Comparison of ENCODE assay signal across 21 cellular contexts in genomic region chr13:108302279-108302678, GRCh38. TPM values are rescaled to one million over a fixed set of nuclear protein-coding genes. Genes with fewer than 3 reads are reported as not detected.
DNase-seq lines count a peak whose midpoint lies in the region; ATAC-seq, FAIRE-seq and TF ChIP-seq lines count a peak whose summit lies in the region.
"Had no signal": no experiment of that assay in that cellular context is flagged by ENCODE, and none has a peak within 500 bp of the region (broad histone marks: within the 10 kb centered on the region; RNA-seq: fewer than 3 reads in every experiment).

No MANE protein-coding gene starts in this region.

- H2BK15ac ChIP-seq in H1 (ENCODE audit: low read length): no peak overlapping the region

- no peak overlapping the region for H3K14ac ChIP-seq in H1 (ENCODE audit: insufficient read length)

- no peaks in the 10 kb centered on the region for H3K9me3 ChIP-seq in H1 (ENCODE audit: insufficient read depth in 2 of 2, low read depth in 1 of 2, low read length in 1 of 2)
- no peaks in the 10 kb centered on the region for H3K9me3 ChIP-seq in ovary
- H3K9me3 ChIP-seq: SJCRH30 had no signal

- no peaks in the 10 kb centered on the region for H4K20me1 ChIP-seq in H1 (replicated peaks in 1 of 2; ENCODE audit: control insufficient read depth in 1 of 2, insufficient read depth in 2 of 2, low read length in 2 of 2)

- no peak overlapping the region for H4K5ac ChIP-seq in H1 (ENCODE audit: insufficient read length, low read depth, low read length)

- H3K9me3 Mint-ChIP-seq in CD14-positive monocyte: peaks cover 0 to 6% (median 0%) of the 10 kb centered on the region in 7 donors

- no peak overlapping the region for H4K8ac ChIP-seq in H1 (ENCODE audit: extremely low read depth, insufficient read depth, low read length)

- H3K4me1 ChIP-seq in H1 (replicated peaks in 1 of 4; ENCODE audit: control insufficient read depth in 3 of 4, insufficient read depth in 4 of 4, low read length in 3 of 4): no peaks in the 10 kb centered on the region
- H3K4me1 ChIP-seq in ovary (ENCODE audit: insufficient read depth): no peaks in the 10 kb centered on the region
- H3K4me1 ChIP-seq: SJCRH30 had no signal

- H3K4me2 ChIP-seq in H1 (ENCODE audit: insufficient read depth in 1 of 2, low read depth in 2 of 2, low read length in 2 of 2): no peak overlapping the region
- H3K4me2 ChIP-seq: KMS-11 had no signal

- H3K4ac ChIP-seq in H1 (replicated peaks; ENCODE audit: insufficient read length, low read depth, low read length): no peak overlapping the region

- H2BK12ac ChIP-seq in H1 (ENCODE audit: low read depth, low read length): no peak overlapping the region

- peaks cover 7% of the 10 kb centered on the region for H3K4me1 Mint-ChIP-seq in CD14-positive monocyte

- H2AK5ac ChIP-seq in H1 (ENCODE audit: low read depth, low read length): no peak overlapping the region

- TF ChIP-seq CTCF in CD14-positive monocyte (IDR thresholded peaks at IDR 0.05) (no peak), RWPE1 (conservative IDR thresholded peaks at IDR 0.05; ENCODE audit: low read depth) (no peak), H1 (IDR thresholded peaks at IDR 0.05; ENCODE audit: control extremely low read depth in 1 of 3, insufficient read depth in 1 of 3, low read depth in 1 of 3, low read length in 3 of 3) (no peak), ovary (IDR thresholded peaks at IDR 0.05) (no peak)

- H4K91ac ChIP-seq in H1 (replicated peaks; ENCODE audit: insufficient read length, low read length): no peak overlapping the region

- H3K4me3 ChIP-seq in H1 (ENCODE audit: extremely low read depth in 1 of 4, insufficient read depth in 2 of 4, low read depth in 3 of 4, low read length in 4 of 4) (no peak overlapping the region), ovary (no peak overlapping the region)
- H3K4me3 ChIP-seq: SJCRH30 had no signal

- intact Hi-C loops in CD14-positive monocyte (cut with micrococcal nuclease) (no loop called here), ovary (cut with DNase I) (no loop called here)

- WGBS in H1 (ENCODE audit: extremely low coverage in 1 of 2, insufficient coverage in 1 of 2, insufficient read length in 1 of 2, insufficient replicate concordance in 2 of 2, low coverage in 1 of 2, low lambda C conversion rate in 2 of 2, missing lambda C conversion rate in 1 of 2), 2 experiments: 85% methylated on average over 1 of the region's 1 CpG; no CpG with 5 or more reads in 1 of the 2 experiments
- 32 to 57% (median 41%) methylated on average over 1 of the region's 1 CpG for WGBS in ovary, 3 donors

- no peaks in the 10 kb centered on the region for H3K36me3 ChIP-seq in H1 (ENCODE audit: control insufficient read depth in 2 of 4, insufficient read depth in 4 of 4, low read length in 3 of 4)
- no peaks in the 10 kb centered on the region for H3K36me3 ChIP-seq in ovary
- H3K36me3 ChIP-seq: SJCRH30 had no signal

- no peak for TF ChIP-seq RAD21 in H1 (IDR thresholded peaks at IDR 0.05 in 1 of 2, conservative IDR thresholded peaks at IDR 0.05 in 1 of 2; ENCODE audit: low read depth in 2 of 2, low read length in 2 of 2)

- H2AFZ ChIP-seq in H1 (ENCODE audit: low read length): peak overlapping the region; percentile 53; the same call in 1 of the 2 replicates

- no peak for TF ChIP-seq POLR2A in H1 (IDR thresholded peaks at IDR 0.05; ENCODE audit: control extremely low read depth in 1 of 2, low read depth in 2 of 2, low read length in 2 of 2)
- TF ChIP-seq POLR2A in ovary (IDR thresholded peaks at IDR 0.05): no peak

- no peak overlapping the region for H3K56ac ChIP-seq in H1 (replicated peaks; ENCODE audit: insufficient read length, low read depth, low read length)

- no peaks in the 10 kb centered on the region for H3K79me2 ChIP-seq in H1 (ENCODE audit: control insufficient read depth in 1 of 2, insufficient read depth in 2 of 2, low read length in 2 of 2)

- TF ChIP-seq EP300 in H1 (IDR thresholded peaks at IDR 0.05; ENCODE audit: borderline replicate concordance in 1 of 2, low read depth in 2 of 2, low read length in 2 of 2) (no peak), ovary (IDR thresholded peaks at IDR 0.05) (no peak)

- H3K27ac ChIP-seq in RWPE1 (no peak overlapping the region), H1 (ENCODE audit: low read depth, low read length) (no peak overlapping the region), ovary (no peak overlapping the region)
- H3K27ac ChIP-seq: KMS-11, SJCRH30 had no signal

- no peaks in the 10 kb centered on the region for H3K79me1 ChIP-seq in H1 (ENCODE audit: low read depth, low read length)

- DNase-seq in CD14-positive monocyte (ENCODE audit: low spot score): no peak
- DNase-seq in RWPE1 (ENCODE audit: low spot score): peak; percentile 48
- no peak for DNase-seq in H1 (ENCODE audit: low read depth in 1 of 2, low spot score in 2 of 2)
- DNase-seq in kidney tubule cell (ENCODE audit: low spot score): peak; percentile 53
- no peak for DNase-seq in A172 (ENCODE audit: low spot score)
- DNase-seq in SIG-M5 (lab: John Stamatoyannopoulos, UW): no peak
- DNase-seq in ovary: no peak
- DNase-seq: C1 segment of cervical spinal cord; DMS 273 treated with DMSO at 0.1 percent for 48 hours; GOT3; NCI-H1048; NCI-H1694; NCI-H2107; NCI-H345; NCI-H69; NK-92 treated with Interleukin-12 subunit alpha and Interleukin-12 subunit beta, amount 100 ng/mL, for 24 hours; SJCRH30 had no signal

- H3K23me2 ChIP-seq in H1 (ENCODE audit: low read depth, low read length): no peaks in the 10 kb centered on the region

- no peaks in the 10 kb centered on the region for H3K27me3 ChIP-seq in H1 (replicated peaks in 1 of 4; ENCODE audit: control insufficient read depth in 3 of 4, extremely low read depth in 1 of 4, insufficient read depth in 3 of 4, low read length in 3 of 4)
- no peaks in the 10 kb centered on the region for H3K27me3 ChIP-seq in ovary
- H3K27me3 ChIP-seq: SJCRH30 had no signal

- H2BK120ac ChIP-seq in H1 (replicated peaks; ENCODE audit: low read depth, low read length): no peak overlapping the region

- no peak overlapping the region for H3K9ac ChIP-seq in H1 (replicated peaks in 1 of 4; ENCODE audit: extremely low read depth in 1 of 4, low read depth in 3 of 4, low read length in 3 of 4)
- H3K9ac ChIP-seq: KMS-11 had no signal

- H3K23ac ChIP-seq in H1 (ENCODE audit: insufficient read length): no peak overlapping the region

- H3K27ac Mint-ChIP-seq in CD14-positive monocyte: peak overlapping the region in 6 of 7 donors; percentile 15 to 86 (median 42)

- H3K27me3 Mint-ChIP-seq in CD14-positive monocyte (ENCODE audit: low read depth in 3 of 3): no peaks in the 10 kb centered on the region

- H2BK5ac ChIP-seq in H1 (ENCODE audit: low read depth, low read length): no peak overlapping the region

- POLR2A ChIA-PET in RWPE1 (lab: Yijun Ruan, JAX; ENCODE audit: low non-redundant PET) (no interaction called here), H1 (lab: Charles Lee; ENCODE audit: partially characterized antibody) (no interaction called here)

- FAIRE-seq in H1 (lab: Jason Lieb, UNC): no peak
- FAIRE-seq: A204.1, GM12892 had no signal

- no peak overlapping the region for H3K18ac ChIP-seq in H1 (ENCODE audit: extremely low read depth, low read length)

- no peak for ATAC-seq in GM19452 (IDR thresholded peaks at IDR 0.05; ENCODE audit: unreplicated experiment)

- CTCF ChIA-PET in RWPE1 (lab: Yijun Ruan, JAX) (no interaction called here), H1 (lab: Charles Lee; ENCODE audit: partially characterized antibody) (no interaction called here)

- no peak overlapping the region for H3K4me3 Mint-ChIP-seq in CD14-positive monocyte

- H3K36me3 Mint-ChIP-seq in CD14-positive monocyte: peaks cover 59 to 79% of the 10 kb centered on the region in 2 donors

- no peak overlapping the region for H2BK20ac ChIP-seq in H1 (ENCODE audit: low read length)

TF ChIP-seq in H1, 55 proteins besides CTCF, POLR2A, EP300 and RAD21:
- TF ChIP-seq SUZ12 (IDR thresholded peaks at IDR 0.05; ENCODE audit: low read length) (no peak), EGR1 (IDR thresholded peaks at IDR 0.05; ENCODE audit: borderline replicate concordance, low read depth, low read length) (no peak), TEAD4 (IDR thresholded peaks at IDR 0.05; ENCODE audit: low read depth, low read length) (no peak), TCF12 (IDR thresholded peaks at IDR 0.05; ENCODE audit: low read depth, low read length) (no peak), RBBP5 (IDR thresholded peaks at IDR 0.05; ENCODE audit: borderline replicate concordance, low read depth, low read length) (no peak), KDM1A (IDR thresholded peaks at IDR 0.05; ENCODE audit: borderline replicate concordance, low read length) (no peak), ZNF274 (IDR thresholded peaks at IDR 0.05; ENCODE audit: borderline replicate concordance, extremely low read depth, low read length) (no peak), CBX8 (IDR thresholded peaks at IDR 0.05; ENCODE audit: borderline replicate concordance, low read depth, low read length) (no peak)

RNA-seq across cellular contexts. Expression of gene TNFSF13B, which starts 32.8 kb away (rescaled TPM):
- polyA plus RNA-seq in CD14-positive monocyte: 100 to 1,000 TPM; 558 to 587 TPM
- not detected in 2 replicates for total RNA-seq in H1 (2021; fragmentation: NEBNext Ultra II Directional; extraction: Animal tissue kit (Norgen Biotek cat#: 25700))
- 0.03 TPM in 1 of 2 replicates, not detected in the other for polyA plus RNA-seq in H1 (2011; rRNA removed)
- polyA plus RNA-seq in H1 (2011; cell fraction: cytosol; rRNA removed): 0.19 TPM
- polyA plus RNA-seq in H1 (2011; cell fraction: nucleus; rRNA removed): 0.93 TPM
- polyA plus RNA-seq in H1 (2012, experiment 1 of 2): 0.35 TPM in 1 of 4 replicates, not detected in the others
- not detected for polyA plus RNA-seq in H1 (2012, experiment 2 of 2)
- 0.77 TPM for polyA plus RNA-seq in H1 (2013, experiment 1 of 2)
- polyA plus RNA-seq in H1 (2013, experiment 2 of 2): 0.24 TPM
- polyA minus RNA-seq in H1 (2011; rRNA and poly(A)+ RNA removed): 0.50 TPM in 1 of 2 replicates, not detected in the other
- not detected for polyA minus RNA-seq in H1 (2011; cell fraction: cytosol; rRNA and poly(A)+ RNA removed)
- polyA minus RNA-seq in H1 (2011; cell fraction: nucleus; rRNA and poly(A)+ RNA removed): 3.1 TPM
- total RNA-seq in A172 (2014; rRNA removed; shearing (Covaris generic)): not detected in 2 replicates
- total RNA-seq in ovary: 1 to 10 TPM in 5 of 7 donors, under 1 TPM in 2; 0.88 to 3.4 (median 1.5) TPM
- 1 to 10 TPM; 1.9 to 5.9 TPM for polyA plus RNA-seq in ovary

Comparison
In these comparisons a context has a peak if more than half of its experiments do, and no peak if none do; other contexts are left out.
1. DNase-seq: peak in RWPE1 (single experiment) and kidney tubule cell (single experiment); none in CD14-positive monocyte (single experiment), H1 (0 of 2), A172 (single experiment), SIG-M5 (single experiment) and ovary (0 of 5).